Comparison of ENCODE assay signal across 1 cellular context in the genomic region with DNA sequence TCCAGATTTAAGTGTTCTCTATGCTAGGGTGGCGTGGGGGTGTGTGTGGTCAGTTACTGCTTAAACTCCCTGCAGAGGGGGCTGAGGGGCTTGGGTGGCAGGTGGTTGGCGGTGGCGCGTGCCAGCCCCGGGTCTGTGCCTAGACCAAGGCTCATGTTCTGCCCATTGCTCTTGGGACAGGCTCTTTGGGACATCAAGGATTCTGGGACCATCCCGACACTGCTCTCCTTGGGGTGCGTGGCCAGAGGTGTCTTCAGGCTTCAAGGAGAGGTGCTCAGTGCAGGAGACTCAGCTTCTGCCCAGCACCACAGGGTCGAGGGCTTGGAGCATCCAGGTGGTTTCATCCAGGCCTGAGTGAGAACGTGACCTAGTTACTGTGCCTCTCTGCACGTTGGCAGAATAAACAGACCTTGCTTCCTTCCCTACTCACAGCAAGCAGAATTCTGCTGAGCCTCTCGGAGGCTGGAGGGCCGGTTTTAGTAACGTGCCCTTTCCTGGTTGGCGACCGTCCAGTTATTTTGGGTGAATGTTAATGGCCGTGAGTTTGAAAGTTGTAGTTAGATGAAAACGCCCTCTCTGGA.
TF ChIP-seq lines count a peak whose summit lies in the region.

No MANE protein-coding gene starts in this region.

TF ChIP-seq in GM12878, 131 proteins besides CTCF, POLR2A, EP300 and RAD21:
- TF ChIP-seq TCF12 (IDR thresholded peaks at IDR 0.05; ENCODE audit: low read depth, low read length): no peak
- no peak for TF ChIP-seq MTA2 (IDR thresholded peaks at IDR 0.05; ENCODE audit: low read depth)
- TF ChIP-seq GABPA (IDR thresholded peaks at IDR 0.05; ENCODE audit: low read depth): no peak
- TF ChIP-seq, protein P1, sequence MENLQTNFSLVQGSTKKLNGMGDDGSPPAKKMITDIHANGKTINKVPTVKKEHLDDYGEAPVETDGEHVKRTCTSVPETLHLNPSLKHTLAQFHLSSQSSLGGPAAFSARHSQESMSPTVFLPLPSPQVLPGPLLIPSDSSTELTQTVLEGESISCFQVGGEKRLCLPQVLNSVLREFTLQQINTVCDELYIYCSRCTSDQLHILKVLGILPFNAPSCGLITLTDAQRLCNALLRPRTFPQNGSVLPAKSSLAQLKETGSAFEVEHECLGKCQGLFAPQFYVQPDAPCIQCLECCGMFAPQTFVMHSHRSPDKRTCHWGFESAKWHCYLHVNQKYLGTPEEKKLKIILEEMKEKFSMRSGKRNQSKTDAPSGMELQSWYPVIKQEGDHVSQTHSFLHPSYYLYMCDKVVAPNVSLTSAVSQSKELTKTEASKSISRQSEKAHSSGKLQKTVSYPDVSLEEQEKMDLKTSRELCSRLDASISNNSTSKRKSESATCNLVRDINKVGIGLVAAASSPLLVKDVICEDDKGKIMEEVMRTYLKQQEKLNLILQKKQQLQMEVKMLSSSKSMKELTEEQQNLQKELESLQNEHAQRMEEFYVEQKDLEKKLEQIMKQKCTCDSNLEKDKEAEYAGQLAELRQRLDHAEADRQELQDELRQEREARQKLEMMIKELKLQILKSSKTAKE (IDR thresholded peaks at IDR 0.05; ENCODE audit: low read depth, poor library complexity, severe bottlenecking): no peak
- peak in 1 of 2 experiments; percentile 37; a peak in 1 of 4 replicates for TF ChIP-seq BHLHE40 (IDR thresholded peaks at IDR 0.05; ENCODE audit: borderline replicate concordance in 1 of 2, low read depth in 2 of 2, low read length in 1 of 2)
- TF ChIP-seq, protein P2, sequence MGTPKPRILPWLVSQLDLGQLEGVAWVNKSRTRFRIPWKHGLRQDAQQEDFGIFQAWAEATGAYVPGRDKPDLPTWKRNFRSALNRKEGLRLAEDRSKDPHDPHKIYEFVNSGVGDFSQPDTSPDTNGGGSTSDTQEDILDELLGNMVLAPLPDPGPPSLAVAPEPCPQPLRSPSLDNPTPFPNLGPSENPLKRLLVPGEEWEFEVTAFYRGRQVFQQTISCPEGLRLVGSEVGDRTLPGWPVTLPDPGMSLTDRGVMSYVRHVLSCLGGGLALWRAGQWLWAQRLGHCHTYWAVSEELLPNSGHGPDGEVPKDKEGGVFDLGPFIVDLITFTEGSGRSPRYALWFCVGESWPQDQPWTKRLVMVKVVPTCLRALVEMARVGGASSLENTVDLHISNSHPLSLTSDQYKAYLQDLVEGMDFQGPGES (IDR thresholded peaks at IDR 0.05): no peak
- TF ChIP-seq, protein P3, sequence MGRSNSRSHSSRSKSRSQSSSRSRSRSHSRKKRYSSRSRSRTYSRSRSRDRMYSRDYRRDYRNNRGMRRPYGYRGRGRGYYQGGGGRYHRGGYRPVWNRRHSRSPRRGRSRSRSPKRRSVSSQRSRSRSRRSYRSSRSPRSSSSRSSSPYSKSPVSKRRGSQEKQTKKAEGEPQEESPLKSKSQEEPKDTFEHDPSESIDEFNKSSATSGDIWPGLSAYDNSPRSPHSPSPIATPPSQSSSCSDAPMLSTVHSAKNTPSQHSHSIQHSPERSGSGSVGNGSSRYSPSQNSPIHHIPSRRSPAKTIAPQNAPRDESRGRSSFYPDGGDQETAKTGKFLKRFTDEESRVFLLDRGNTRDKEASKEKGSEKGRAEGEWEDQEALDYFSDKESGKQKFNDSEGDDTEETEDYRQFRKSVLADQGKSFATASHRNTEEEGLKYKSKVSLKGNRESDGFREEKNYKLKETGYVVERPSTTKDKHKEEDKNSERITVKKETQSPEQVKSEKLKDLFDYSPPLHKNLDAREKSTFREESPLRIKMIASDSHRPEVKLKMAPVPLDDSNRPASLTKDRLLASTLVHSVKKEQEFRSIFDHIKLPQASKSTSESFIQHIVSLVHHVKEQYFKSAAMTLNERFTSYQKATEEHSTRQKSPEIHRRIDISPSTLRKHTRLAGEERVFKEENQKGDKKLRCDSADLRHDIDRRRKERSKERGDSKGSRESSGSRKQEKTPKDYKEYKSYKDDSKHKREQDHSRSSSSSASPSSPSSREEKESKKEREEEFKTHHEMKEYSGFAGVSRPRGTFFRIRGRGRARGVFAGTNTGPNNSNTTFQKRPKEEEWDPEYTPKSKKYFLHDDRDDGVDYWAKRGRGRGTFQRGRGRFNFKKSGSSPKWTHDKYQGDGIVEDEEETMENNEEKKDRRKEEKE (IDR thresholded peaks at IDR 0.05): no peak
- no peak for TF ChIP-seq BMI1 (IDR thresholded peaks at IDR 0.05; ENCODE audit: borderline replicate concordance)
- no peak for TF ChIP-seq TBL1XR1 (IDR thresholded peaks at IDR 0.05; ENCODE audit: low read depth, low read length)
TF ChIP-seq in GM12878: peak in this region for 1.
